In the genomic region with DNA sequence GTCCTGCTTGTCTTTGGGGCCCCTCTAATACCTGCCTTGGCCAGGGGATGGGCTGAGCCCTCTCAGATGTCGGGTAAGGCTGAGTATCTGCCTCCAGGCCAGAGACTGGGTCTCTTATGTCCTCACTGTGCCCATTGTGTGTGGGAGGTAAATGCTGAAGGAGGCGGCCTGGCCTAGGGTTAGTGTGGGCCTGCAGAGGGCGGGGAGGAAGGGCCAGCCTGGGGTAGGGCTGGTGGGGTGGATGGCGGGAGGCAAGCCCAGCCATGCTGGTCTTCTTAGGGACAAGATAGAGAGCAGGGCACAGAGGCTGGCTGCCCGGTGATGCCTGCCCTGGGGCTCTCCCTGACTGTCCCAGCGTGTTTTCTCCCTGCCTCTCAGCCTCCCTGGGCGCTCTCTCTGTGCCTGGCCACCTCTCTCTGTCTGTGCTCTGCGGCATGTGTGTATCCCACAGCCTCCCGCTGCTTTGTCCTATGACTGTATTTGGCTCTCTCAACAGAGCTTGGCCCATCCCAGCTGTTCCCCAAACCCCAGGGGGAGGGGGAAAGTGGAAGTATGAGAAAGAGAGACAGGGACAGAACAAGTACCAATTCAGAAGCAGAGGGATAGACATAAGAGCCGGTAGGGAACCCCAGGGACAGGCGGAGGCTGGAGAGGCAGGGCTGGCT, we compare ENCODE assay signal across 10 cellular contexts. TPM values are rescaled to one million over a fixed set of nuclear protein-coding genes. Genes with fewer than 3 reads are reported as not detected.
DNase-seq lines count a peak whose midpoint lies in the region; ATAC-seq and TF ChIP-seq lines count a peak whose summit lies in the region.
"Had no signal": no experiment of that assay in that cellular context is flagged by ENCODE, and none has a peak within 500 bp of the region (broad histone marks: within the 10 kb centered on the region; RNA-seq: fewer than 3 reads in every experiment).

No MANE protein-coding gene starts in this region.

- H3K27me3 ChIP-seq in duodenal mucosa (ENCODE audit: control insufficient read depth in 1 of 2, insufficient read depth in 2 of 2, low read length in 2 of 2): peaks cover 5 to 6% of the 10 kb centered on the region in 2 donors
- H3K27me3 ChIP-seq in transverse colon: no peaks in the 10 kb centered on the region

- H3K4me1 ChIP-seq in duodenal mucosa (ENCODE audit: control insufficient read depth in 1 of 2, insufficient read depth in 2 of 2, low read length in 2 of 2) (peaks cover 18 to 19% of the 10 kb centered on the region in 2 donors), transverse colon (peaks cover 25 to 39% (median 30%) of the 10 kb centered on the region in 4 donors)

- H3K27ac ChIP-seq in duodenal mucosa (ENCODE audit: low read depth, low read length) (peak overlapping the region; percentile 17), transverse colon (peak overlapping the region; percentile 64 to 84 (median 82))

- H3K36me3 ChIP-seq in duodenal mucosa (ENCODE audit: control insufficient read depth in 1 of 2, insufficient read depth in 2 of 2, low read length in 2 of 2) (no peaks in the 10 kb centered on the region), transverse colon (no peaks in the 10 kb centered on the region)

- ATAC-seq in HG03439 (IDR thresholded peaks at IDR 0.05; ENCODE audit: unreplicated experiment) (no peak), GM21737 (IDR thresholded peaks at IDR 0.05; ENCODE audit: unreplicated experiment) (no peak)

- intact Hi-C loops in transverse colon (cut with DNase I; ENCODE audit: low total_unique reads): no loop called here

- in situ Hi-C loops in transverse colon (cut with MboI; ENCODE audit: low pct_ligation_motif_present in 1 of 4, low pct_unique_long_range_greater_than_20kb in 1 of 4, low sequenced_read_pairs in 3 of 4): no loop called here

- WGBS in transverse colon (ENCODE audit: low coverage in 1 of 2), 2 donors: 46 to 55% methylated on average over 3 to 11 of the region's 11 CpGs

- no peak overlapping the region for H3K9ac ChIP-seq in duodenal mucosa (ENCODE audit: low read depth in 1 of 2, low read length in 2 of 2)

- no peak for TF ChIP-seq EP300 in transverse colon (IDR thresholded peaks at IDR 0.05; ENCODE audit: low read depth)

- TF ChIP-seq CTCF in transverse colon (IDR thresholded peaks at IDR 0.05): no peak

- DNase-seq in NCI-H2171 treated with DMSO at 0.1 percent for 48 hours (lab: John Stamatoyannopoulos, UW): peak; percentile 82
- peak; percentile 46 for DNase-seq in middle frontal gyrus (ENCODE audit: extremely low spot score, low spot score)
- peak; percentile 39 for DNase-seq in transverse colon
- DNase-seq in HPDE6-E6E7 (ENCODE audit: extremely low spot score): no peak
- DNase-seq: activated CD4-positive, alpha-beta memory T cell treated with anti-CD3 and anti-CD28 coated beads, Interleukin-2, amount 10 ng/mL, durations not matched to agents 7 days and 5 days; DND-41; NCI-H1417 had no signal

- TF ChIP-seq POLR2A in transverse colon (IDR thresholded peaks at IDR 0.05): no peak

- no peak overlapping the region for H3K4me3 ChIP-seq in duodenal mucosa (ENCODE audit: low read depth in 1 of 2, low read length in 2 of 2)
- H3K4me3 ChIP-seq in transverse colon: no peak overlapping the region

- H3K9me3 ChIP-seq in duodenal mucosa (ENCODE audit: control insufficient read depth in 1 of 2, low read length in 2 of 2) (no peaks in the 10 kb centered on the region), transverse colon (no peaks in the 10 kb centered on the region)

RNA-seq across cellular contexts. Expression of a gene that starts 57.0 kb away (rescaled TPM):
- 10 to 100 TPM in 3 of 4 donors, 1 to 10 TPM in 1; 6.6 to 41.9 (median 17.1) TPM for total RNA-seq in transverse colon
